26 cellular contexts compared by ENCODE assay signal in genomic region chrY:13312966-13313365, GRCh38.
"Had no signal": no experiment of that assay in that cellular context is flagged by ENCODE, and none has a peak within 500 bp of the region (broad histone marks: within the 10 kb centered on the region; RNA-seq: fewer than 3 reads in every experiment).

No MANE protein-coding gene starts in this region.

- H3K27me3 ChIP-seq: adrenal gland, body of pancreas, esophagus muscularis mucosa, foreskin keratinocyte, gastroesophageal sphincter had no signal

- ATAC-seq: activated naive CD8-positive, alpha-beta T cell treated with anti-CD3 and anti-CD28 coated beads, Interleukin-2, amount 50 U/mL, for 24 hours; activated T-cell treated with anti-CD3 and anti-CD28 coated beads, Interleukin-2, amount 50 U/mL, for 4 hours; activated T-helper 17 cell treated with anti-CD3 and anti-CD28 coated beads, Interleukin-2, amount 50 U/mL, for 72 hours; body of pancreas; effector memory CD8-positive, alpha-beta T cell; foreskin keratinocyte; gastroesophageal sphincter had no signal

- H3K4me1 ChIP-seq: adrenal gland, body of pancreas, esophagus muscularis mucosa, foreskin keratinocyte, gastroesophageal sphincter had no signal

- H3K36me3 ChIP-seq: adrenal gland had no signal

- DNase-seq: activated CD4-positive, alpha-beta memory T cell treated with anti-CD3 and anti-CD28 coated beads, Interleukin-2, amount 10 ng/mL, durations not matched to agents 7 days and 5 days; activated CD4-positive, alpha-beta T cell treated with anti-CD3 and anti-CD28 coated beads for 1 hour; activated CD4-positive, alpha-beta T cell treated with anti-CD3 and anti-CD28 coated beads for 4 hours; activated CD4-positive, alpha-beta T cell treated with anti-CD3 and anti-CD28 coated beads, Interleukin-2, amount 10 ng/mL, durations not matched to agents 7 days and 5 days; activated CD4-positive, alpha-beta T cell treated with anti-CD3 and anti-CD28 coated beads, Interleukin-2, amount 50 U/mL, for 4 hours; activated effector memory CD4-positive, alpha-beta T cell treated with Interleukin-2 at 50 U/mL for 16 hours; activated gamma-delta T cell treated with Interleukin-2 at 50 U/mL for 16 hours; activated naive CD4-positive, alpha-beta T cell treated with anti-CD3 and anti-CD28 coated beads, Interleukin-2, amount 50 U/mL, for 16 hours; activated naive CD4-positive, alpha-beta T cell treated with Interleukin-2 at 50 U/mL for 16 hours; activated naive CD8-positive, alpha-beta T cell treated with anti-CD3 and anti-CD28 coated beads, Interleukin-2, amount 50 U/mL, for 24 hours; activated T-cell treated with anti-CD3 and anti-CD28 coated beads, Interleukin-2, amount 50 U/mL, for 4 hours; adrenal gland; amygdala; aorta; body of pancreas; caudate nucleus; cortex of kidney; dermis blood vessel endothelial cell; effector CD4-positive, alpha-beta T cell; effector memory CD8-positive, alpha-beta T cell; erythroblast; foreskin keratinocyte; T-helper 2 cell had no signal

- H3K4me3 ChIP-seq: adrenal gland, body of pancreas, esophagus muscularis mucosa, gastroesophageal sphincter had no signal

- H3K9me3 ChIP-seq: adrenal gland, body of pancreas, esophagus muscularis mucosa, gastroesophageal sphincter had no signal

- H3K27ac ChIP-seq: adrenal gland, body of pancreas, esophagus muscularis mucosa, foreskin keratinocyte, gastroesophageal sphincter had no signal
